In genomic region chr9:133737071-133737773, GRCh38 we compare ENCODE assay signal across 8 cellular contexts. TPM values are rescaled to one million over a fixed set of nuclear protein-coding genes. Genes with fewer than 3 reads are reported as not detected.
DNase-seq lines count a peak whose midpoint lies in the region; ATAC-seq and TF ChIP-seq lines count a peak whose summit lies in the region.

No MANE protein-coding gene starts in this region.

- TF ChIP-seq CTCF in PC-3 (conservative IDR thresholded peaks at IDR 0.05; ENCODE audit: low read depth, low read length) (no peak), testis (IDR thresholded peaks at IDR 0.05) (no peak)

- no peaks in the 10 kb centered on the region for H3K36me3 Mint-ChIP-seq in memory B cell

- H4K20me1 ChIP-seq in PC-3 (ENCODE audit: low read length), result no peaks in the 10 kb centered on the region

- H3K27me3 Mint-ChIP-seq in memory B cell, result peaks cover 6% of the 10 kb centered on the region

- peak; percentile 19 for ATAC-seq in PC-3
- ATAC-seq in memory B cell (ENCODE audit: low read depth), result no peak

- no peaks in the 10 kb centered on the region for H3F3A ChIP-seq in PC-3 (ENCODE audit: low read length, unreplicated experiment)

- peak overlapping the region; percentile 71 for H3K4me2 ChIP-seq in PC-3 (ENCODE audit: low read length)

- H3K27ac Mint-ChIP-seq in memory B cell, result peak overlapping the region; percentile 65

- H3K4me1 ChIP-seq in PC-3 (ENCODE audit: insufficient read depth, low read length) (peaks cover 5% of the 10 kb centered on the region; the same call in 1 of the 2 replicates), testis (peaks cover 13% of the 10 kb centered on the region)

- no peak overlapping the region for H3K27ac ChIP-seq in PC-3 (ENCODE audit: low read length)
- no peak overlapping the region for H3K27ac ChIP-seq in testis
- H3K27ac ChIP-seq in caudate nucleus (ENCODE audit: low read depth, low read length), result no peak overlapping the region

- POLR2A ChIA-PET in PC-3 (lab: Charles Lee; ENCODE audit: unreplicated experiment), result no interaction called here

- 57 to 75% methylated on average over 3 to 15 of the region's 15 CpGs for whole genome bisulfite sequencing in testis, 2 donors

- no peak overlapping the region for H3K9ac ChIP-seq in PC-3 (ENCODE audit: low read length)

- TF ChIP-seq POLR2A in testis (IDR thresholded peaks at IDR 0.05), result no peak

- no TSS peak for BruUV-seq in PC-3 (replicated peaks; lab: Mats Ljungman, UMichigan)

- no peaks in the 10 kb centered on the region for H3K27me3 ChIP-seq in PC-3 (ENCODE audit: low read length)
- no peaks in the 10 kb centered on the region for H3K27me3 ChIP-seq in testis

- H3K4me3 ChIP-seq in PC-3 (ENCODE audit: low read length) (peak overlapping the region; percentile 55), testis (peak overlapping the region in 1 of 2 donors; percentile 27)

- peak; percentile 40 for DNase-seq in NCI-H748 (lab: John Stamatoyannopoulos, UW; ENCODE audit: unreplicated experiment)
- DNase-seq in NCI-H748 treated with DMSO at 0.1 percent for 48 hours (lab: John Stamatoyannopoulos, UW), result no peak
- no peak for DNase-seq in PC-3
- no peak for DNase-seq in memory B cell (ENCODE audit: low spot score in 2 of 2)
- DNase-seq in testis, result peak; percentile 4
- DNase-seq in caudate nucleus (lab: John Stamatoyannopoulos, UW), result no peak
- DNase-seq in COLO829 (ENCODE audit: low spot score), result no peak
- no peak for DNase-seq in NAMALWA (ENCODE audit: low spot score)

- no peak overlapping the region for H3K4me3 Mint-ChIP-seq in memory B cell

- H2AFZ ChIP-seq in PC-3 (ENCODE audit: low read length), result peak overlapping the region; percentile 67; the same call in 1 of the 2 replicates

- H3K9me2 ChIP-seq in PC-3 (replicated peaks; ENCODE audit: low read length), result no peaks in the 10 kb centered on the region

- CTCF ChIA-PET in PC-3 (lab: Charles Lee), result no interaction called here

- no peaks in the 10 kb centered on the region for H3K9me3 Mint-ChIP-seq in memory B cell

- intact Hi-C loops in PC-3 (cut with micrococcal nuclease), result no loop called here
- intact Hi-C loops in testis (cut with DNase I; ENCODE audit: low total_unique reads), result loop anchor here (10.0 kb wide), 1 partner anchor 202 kb away; the partner anchor contains the start of gene ADAMTSL2

- no peaks in the 10 kb centered on the region for H3K79me2 ChIP-seq in PC-3 (ENCODE audit: low read length)

- peaks cover 21% of the 10 kb centered on the region for H3K4me1 Mint-ChIP-seq in memory B cell

- no peaks in the 10 kb centered on the region for H3K36me3 ChIP-seq in PC-3 (ENCODE audit: low read depth, low read length)
- H3K36me3 ChIP-seq in testis (ENCODE audit: low read depth, missing control alignments), result no peaks in the 10 kb centered on the region

- H3K9me3 ChIP-seq in PC-3 (ENCODE audit: low read length) (no peaks in the 10 kb centered on the region), testis (no peaks in the 10 kb centered on the region)

RNA-seq across cellular contexts. Expression of gene SARDH, which starts 0.9 kb away (rescaled TPM):
- total RNA-seq in PC-3 (2014; rRNA removed) (2.5 and 3.4 TPM in 2 replicates), testis (1 to 10 TPM; 5.1 to 7.2 TPM)
- 2.6 TPM for polyA plus RNA-seq in testis (ENCODE audit: insufficient read depth, low read depth, low replicate concordance)

Comparison
In these comparisons a context has a peak if more than half of its experiments do, and no peak if none do; other contexts are left out.
1. DNase-seq: peak in NCI-H748 (single experiment) and testis (single experiment); none in NCI-H748 treated with DMSO at 0.1 percent for 48 hours (single experiment), PC-3 (single experiment), memory B cell (0 of 2), caudate nucleus (0 of 61), COLO829 (single experiment) and NAMALWA (single experiment).